Comparison of ENCODE assay signal across 8 cellular contexts in genomic region chr6:2765166-2765895, GRCh38. TPM values are rescaled to one million over a fixed set of nuclear protein-coding genes. Genes with fewer than 3 reads are reported as not detected.
A peak's percentile ranks its signal among the peaks of the same experiment; 100 is the strongest.
DNase-seq lines count a peak whose midpoint lies in the region; ATAC-seq lines count a peak whose summit lies in the region.

WRNIP1 (plus strand) TSS chr6:2765393; CDS start chr6:2765623, 230 bp downstream.

- peak within 1 kb of the TSS; percentile 93 for H3K4me2 ChIP-seq in mesenchymal stem cell (ENCODE audit: low read length, poor library complexity, severe bottlenecking)

- H4K8ac ChIP-seq in mesenchymal stem cell (ENCODE audit: low read length): peak within 1 kb of the TSS; percentile 95

- peaks cover 4% of the 10 kb centered on the region for H3K79me1 ChIP-seq in mesenchymal stem cell (replicated peaks; ENCODE audit: low read length, poor library complexity, severe bottlenecking)

- peak within 1 kb of the TSS; percentile 97 to 98 for H3K27ac Mint-ChIP-seq in effector memory CD8-positive, alpha-beta T cell

- H3K27me3 Mint-ChIP-seq in effector memory CD8-positive, alpha-beta T cell: no peaks in the 10 kb centered on the region

- H3K4me1 Mint-ChIP-seq in effector memory CD8-positive, alpha-beta T cell (ENCODE audit: low read depth in 2 of 2): peaks cover 25 to 39% of the 10 kb centered on the region in 2 donors

- H2BK15ac ChIP-seq in mesenchymal stem cell (ENCODE audit: low read depth, poor library complexity, severe bottlenecking): peak within 1 kb of the TSS; percentile 73

- peak; percentile 80 for DNase-seq in CMK (ENCODE audit: low read depth)
- DNase-seq in HT1080 (ENCODE audit: low read depth): peak; percentile 98
- peak; percentile 98 to 99 for DNase-seq in NOMO-1 (lab: John Stamatoyannopoulos, UW; ENCODE audit: unreplicated experiment in 2 of 2)
- DNase-seq in activated CD8-positive, alpha-beta memory T cell treated with anti-CD3 and anti-CD28 coated beads for 4 hours (ENCODE audit: low read depth in 2 of 2): peak; percentile 90 to 97
- peak; percentile 93 to 94 (median 94) for DNase-seq in effector memory CD8-positive, alpha-beta T cell
- DNase-seq in mesenchymal stem cell: peak; percentile 99
- DNase-seq in stimulated activated CD8-positive, alpha-beta memory T cell treated with anti-CD3 and anti-CD28 coated beads, Interleukin-12 subunit alpha, Interleukin-12 subunit beta, amount 100 ng/mL, for 4 hours (ENCODE audit: low read depth): peak; percentile 97

- no peaks in the 10 kb centered on the region for H3K27me3 ChIP-seq in mesenchymal stem cell (ENCODE audit: control insufficient read depth in 1 of 2, insufficient read depth in 1 of 2, low read length in 2 of 2)

- peaks cover 10% of the 10 kb centered on the region in 2 experiments for H3K36me3 ChIP-seq in mesenchymal stem cell (ENCODE audit: control insufficient read depth in 1 of 2, insufficient read depth in 2 of 2, low read depth in 1 of 2, low read length in 2 of 2)

- H2BK120ac ChIP-seq in mesenchymal stem cell (ENCODE audit: low read depth, low read length): peak within 1 kb of the TSS; percentile 96

- peak within 1 kb of the TSS; percentile 81 to 99 for H3K23ac ChIP-seq in mesenchymal stem cell (ENCODE audit: low read length in 2 of 2)

- no peaks in the 10 kb centered on the region for H3K9me3 ChIP-seq in mesenchymal stem cell (ENCODE audit: control insufficient read depth, low read length)

- H3K9me3 Mint-ChIP-seq in effector memory CD8-positive, alpha-beta T cell: no peaks in the 10 kb centered on the region

- peak within 1 kb of the TSS in 1 of 2 experiments; percentile 35 for H2BK12ac ChIP-seq in mesenchymal stem cell (ENCODE audit: low read length in 2 of 2)

- H3K18ac ChIP-seq in mesenchymal stem cell (ENCODE audit: low read depth in 1 of 2, low read length in 2 of 2): peak within 1 kb of the TSS; percentile 97

- H3K27ac ChIP-seq in mesenchymal stem cell (ENCODE audit: low read length, poor library complexity, severe bottlenecking): peak within 1 kb of the TSS; percentile 95

- peaks cover 33% of the 10 kb centered on the region for H3K36me3 Mint-ChIP-seq in effector memory CD8-positive, alpha-beta T cell (ENCODE audit: insufficient read depth)

- H2AK5ac ChIP-seq in mesenchymal stem cell (ENCODE audit: low read length, severe bottlenecking): no peak within 1 kb of the TSS

- peak within 1 kb of the TSS; percentile 96 for H4K91ac ChIP-seq in mesenchymal stem cell (ENCODE audit: low read length)

- under 1% methylated on average over 79 of the region's 104 CpGs for WGBS in mesenchymal stem cell

- peak within 1 kb of the TSS; percentile 83 to 96 for H3K4ac ChIP-seq in mesenchymal stem cell (ENCODE audit: low read depth in 1 of 2, low read length in 2 of 2)

- peaks cover 12% of the 10 kb centered on the region for H3K4me1 ChIP-seq in mesenchymal stem cell (ENCODE audit: control insufficient read depth, insufficient read depth, low read depth, low read length)

- peak within 1 kb of the TSS; percentile 100 for H3K9ac ChIP-seq in mesenchymal stem cell (ENCODE audit: low read length)

- peak within 1 kb of the TSS; percentile 89 for H3K4me3 Mint-ChIP-seq in effector memory CD8-positive, alpha-beta T cell

- H2BK5ac ChIP-seq in mesenchymal stem cell (ENCODE audit: low read depth, low read length, poor library complexity, severe bottlenecking): peak within 1 kb of the TSS; percentile 74

- peak within 1 kb of the TSS; percentile 95 to 99 for H3K4me3 ChIP-seq in mesenchymal stem cell (ENCODE audit: insufficient read depth in 1 of 2, low read depth in 1 of 2, low read length in 2 of 2)

- peak within 1 kb of the TSS; percentile 97 for H2AFZ ChIP-seq in mesenchymal stem cell (ENCODE audit: low read depth, low read length)

- H3K14ac ChIP-seq in mesenchymal stem cell (ENCODE audit: low read length in 2 of 2): peak within 1 kb of the TSS; percentile 39 to 97

- peak; percentile 89 for ATAC-seq in GM21360 (IDR thresholded peaks at IDR 0.05; ENCODE audit: unreplicated experiment)
- ATAC-seq in effector memory CD8-positive, alpha-beta T cell (replicated peaks): peak; percentile 85

RNA-seq across cellular contexts. Expression of gene WRNIP1, which starts in this region (rescaled TPM):
- 82.7 and 88.5 TPM in 2 replicates for total RNA-seq in HT1080 (2014; rRNA removed; shearing (Covaris generic))
- polyA plus RNA-seq in HT1080 (2015; cell fraction: cytosol; rRNA removed): 53.5 and 53.7 TPM in 2 replicates
- polyA plus RNA-seq in HT1080 (2015; cell fraction: nucleus; rRNA removed): 43.0 and 46.5 TPM in 2 replicates
- 19.5 TPM for polyA plus RNA-seq in mesenchymal stem cell (2013, experiment 1 of 2)
- polyA plus RNA-seq in mesenchymal stem cell (2013, experiment 2 of 2): 21.4 TPM

Comparison
In these comparisons a context has a peak if more than half of its experiments do, and no peak if none do; other contexts are left out.
1. Peak in every context shown above with its lines: DNase-seq, ATAC-seq, H3K4me3 ChIP-seq and H3K27ac ChIP-seq.